8 cellular contexts compared by ENCODE assay signal in genomic region chr16:31032736-31033708, GRCh38. TPM values are rescaled to one million over a fixed set of nuclear protein-coding genes. Genes with fewer than 3 reads are reported as not detected.
DNase-seq lines count a peak whose midpoint lies in the region; ATAC-seq, FAIRE-seq and TF ChIP-seq lines count a peak whose summit lies in the region.

Gene STX4 (plus strand): TSS chr16:31033558. CDS start chr16:31033806, 248 bp downstream.

- WGBS in A549 (ENCODE audit: missing lambda C conversion rate) = 8% methylated on average over 37 of the region's 75 CpGs

- FAIRE-seq in A549 (lab: Jason Lieb, UNC) = no peak

- CTCF ChIA-PET in A549 (lab: Yijun Ruan, JAX) = interaction anchor here (3.1 to 6.5 kb wide), 2 partner anchors 47 to 48 kb away, joined by 18 to 49 read pairs; partner anchors contain the start of gene HSD3B7

- no peak for TF ChIP-seq RAD21 in A549 (conservative IDR thresholded peaks at IDR 0.05 in 1 of 2, IDR thresholded peaks at IDR 0.05 in 1 of 2)

- no peak; the same call in 1 of the 2 replicates for TF ChIP-seq POLR2A in A549 (IDR thresholded peaks at IDR 0.05; ENCODE audit: low read length)
- TF ChIP-seq POLR2A in breast epithelium (IDR thresholded peaks at IDR 0.05) = peak; percentile 36

- DNase-seq in A549 (ENCODE audit: low read depth in 1 of 2, low spot score in 1 of 2) (peak; percentile 91 to 97), NCI-H2196 (lab: John Stamatoyannopoulos, UW; ENCODE audit: unreplicated experiment) (peak; percentile 97), breast epithelium (ENCODE audit: low spot score in 2 of 2) (peak; percentile 97)

- H3K27ac ChIP-seq in A549 (peak within 1 kb of the TSS; percentile 85 to 95), VCaP (peak within 1 kb of the TSS; percentile 60; the same call in 1 of the 2 replicates), breast epithelium (peak within 1 kb of the TSS; percentile 93 to 99), skin epidermis (peak within 1 kb of the TSS; percentile 76 to 98 (median 94))

- TF ChIP-seq CTCF in A549 (IDR thresholded peaks at IDR 0.05) (no peak), VCaP (conservative IDR thresholded peaks at IDR 0.05) (no peak), breast epithelium (IDR thresholded peaks at IDR 0.05) (peak in 2 of 3 donors; percentile 8 to 18)

- H3K4me1 ChIP-seq in A549 (peaks cover 8% of the 10 kb centered on the region; the same call in 1 of the 3 replicates), breast epithelium (peaks cover 0 to 5% of the 10 kb centered on the region in 2 donors)

- ATAC-seq in A549 (peak; percentile 89 to 90), GM18868 (IDR thresholded peaks at IDR 0.05; ENCODE audit: unreplicated experiment) (peak; percentile 84), HG03108 (IDR thresholded peaks at IDR 0.05; ENCODE audit: unreplicated experiment) (peak; percentile 81)

- no peaks in the 10 kb centered on the region for H3K36me3 ChIP-seq in breast epithelium

- no peaks in the 10 kb centered on the region for H3K9me3 ChIP-seq in A549
- no peaks in the 10 kb centered on the region for H3K9me3 ChIP-seq in breast epithelium
- H3K9me3 ChIP-seq in iPS-18c (ENCODE audit: control insufficient read depth, insufficient read depth, low read length) = no peaks in the 10 kb centered on the region

- intact Hi-C loops in breast epithelium (cut with DNase I; ENCODE audit: low total_unique reads) = loop anchor here (10.0 kb wide), 2 partner anchors 88 to 1728 kb away; partner anchors contain the start of gene ORAI3

- H3K4me3 ChIP-seq in A549 (peak within 1 kb of the TSS; percentile 72), breast epithelium (peak within 1 kb of the TSS; percentile 84 to 97 (median 93)), iPS-18c (ENCODE audit: insufficient read depth, low read depth, low read length) (peak within 1 kb of the TSS; percentile 100), skin epidermis (peak within 1 kb of the TSS; percentile 62 to 98 (median 84))

- peak within 1 kb of the TSS; percentile 83 for H3K4me2 ChIP-seq in A549

- H3K27me3 ChIP-seq in breast epithelium = no peaks in the 10 kb centered on the region

- no peak for TF ChIP-seq EP300 in A549 (IDR thresholded peaks at IDR 0.05)

- POLR2A ChIA-PET in A549 (lab: Yijun Ruan, JAX) = interaction anchor here (1.5 to 1.9 kb wide), 4 partner anchors 34 to 109 kb away, joined by 3 to 19 read pairs (median 6); partner anchors contain the start of genes ZNF646 and ZNF668

TF ChIP-seq in A549, 52 proteins besides CTCF, POLR2A, EP300 and RAD21 (continues in another document):
- no peak for TF ChIP-seq CBX8 (IDR thresholded peaks at IDR 0.05)
- peak; percentile 55; the same call in 1 of the 2 replicates for TF ChIP-seq TP53 (CRISPR knock-in tag; IDR thresholded peaks at IDR 0.05)
- no peak for TF ChIP-seq HMGXB4 (CRISPR knock-in tag; IDR thresholded peaks at IDR 0.05; ENCODE audit: borderline replicate concordance)
- peak; percentile 24; the same call in 1 of the 2 replicates for TF ChIP-seq RFX5 (IDR thresholded peaks at IDR 0.05)
- no peak for TF ChIP-seq CBX2 (IDR thresholded peaks at IDR 0.05; ENCODE audit: borderline replicate concordance, low read depth)
- TF ChIP-seq JUN (IDR thresholded peaks at IDR 0.05) = peak in 1 of 2 experiments; percentile 60; a peak in 3 of 5 replicates
- no peak for TF ChIP-seq NR3C1 (IDR thresholded peaks at IDR 0.05)
- peak; percentile 28; the same call in 1 of the 3 replicates for TF ChIP-seq BCL3 (IDR thresholded peaks at IDR 0.05)
- peak; percentile 83 for TF ChIP-seq HOXB5 (CRISPR knock-in tag; IDR thresholded peaks at IDR 0.05)
- TF ChIP-seq GATA3 (IDR thresholded peaks at IDR 0.05; ENCODE audit: borderline replicate concordance) = peak; percentile 16; the same call in 1 of the 2 replicates
- TF ChIP-seq BHLHE40 (IDR thresholded peaks at IDR 0.05; ENCODE audit: low read depth, low read length) = peak; percentile 64; the same call in 1 of the 2 replicates
- no peak for TF ChIP-seq CHD4 (IDR thresholded peaks at IDR 0.05; ENCODE audit: borderline replicate concordance)
- no peak for TF ChIP-seq ZNF302 (CRISPR knock-in tag; IDR thresholded peaks at IDR 0.05)
- TF ChIP-seq ESRRA (IDR thresholded peaks at IDR 0.05; ENCODE audit: borderline replicate concordance, low read length) = 0 out of 2 replicates have a peak, but pooled peaks have one; percentile 39
- TF ChIP-seq ZC3H11A (IDR thresholded peaks at IDR 0.05) = no peak
- peak; percentile 93 for TF ChIP-seq NPAS2 (CRISPR knock-in tag; IDR thresholded peaks at IDR 0.05; ENCODE audit: borderline replicate concordance)
- no peak; the same call in 1 of the 2 replicates for TF ChIP-seq MYC (IDR thresholded peaks at IDR 0.05; ENCODE audit: borderline replicate concordance, low read length)
- no peak for TF ChIP-seq TFCP2L1 (CRISPR knock-in tag; IDR thresholded peaks at IDR 0.05)
- 0 out of 2 replicates have a peak, but pooled peaks have one; percentile 27 for TF ChIP-seq PBX3 (IDR thresholded peaks at IDR 0.05)
- no peak for TF ChIP-seq ZFP36 (IDR thresholded peaks at IDR 0.05; ENCODE audit: borderline replicate concordance, partially characterized antibody)
- TF ChIP-seq FOSL2 (IDR thresholded peaks at IDR 0.05) = no peak
- peak; percentile 36; the same call in 1 of the 2 replicates for TF ChIP-seq FOSL2 (CRISPR knock-in tag; IDR thresholded peaks at IDR 0.05)
- TF ChIP-seq PHF8 (IDR thresholded peaks at IDR 0.05; ENCODE audit: borderline replicate concordance, low read depth) = peak; percentile 71
- TF ChIP-seq RARB (CRISPR knock-in tag; IDR thresholded peaks at IDR 0.05) = no peak
- no peak for TF ChIP-seq JUNB (IDR thresholded peaks at IDR 0.05)
- no peak for TF ChIP-seq REST (IDR thresholded peaks at IDR 0.05)

RNA-seq across cellular contexts. Expression of gene STX4, which starts in this region (rescaled TPM):
- polyA plus RNA-seq in A549 (2011; rRNA removed) (37.0 and 39.7 TPM in 2 replicates), A549 (2017; fragmentation: RNase III; extraction: RNeasy Plus Mini Kit Qiagen cat#74134 plus additional on column Dnase treatment) (67.9 to 79.5 TPM (median 73.9 TPM) in 3 replicates)
- polyA plus RNA-seq in A549 (2012; cell fraction: cytosol; rRNA removed) = 63.0 and 72.1 TPM in 2 replicates
- polyA plus RNA-seq in A549 (2012; cell fraction: nucleus; rRNA removed) = 118 and 119 TPM in 2 replicates
- polyA minus RNA-seq in A549 (2011; rRNA and poly(A)+ RNA removed) = 33.6 and 34.8 TPM in 2 replicates
- 10 to 100 TPM; 44.3 to 59.0 (median 52.2) TPM for total RNA-seq in breast epithelium

Comparison
In these comparisons a context has a peak if more than half of its experiments do, and no peak if none do; other contexts are left out.
1. Peak in every context shown above with its lines: DNase-seq, ATAC-seq, H3K4me3 ChIP-seq and H3K27ac ChIP-seq.
2. CTCF ChIP-seq: peak in breast epithelium (2 of 3); none in A549 (single experiment) and VCaP (single experiment).